11 cellular contexts compared by ENCODE assay signal in genomic region chr1:152247316-152247715, GRCh38. TPM values are rescaled to one million over a fixed set of nuclear protein-coding genes. Genes with fewer than 3 reads are reported as not detected.
"Had no signal": no experiment of that assay in that cellular context is flagged by ENCODE, and none has a peak within 500 bp of the region (broad histone marks: within the 10 kb centered on the region; RNA-seq: fewer than 3 reads in every experiment).

No MANE protein-coding gene starts in this region.

- DNase-seq: GM23248, GOT3, H7, H9, HCEC 1CT, HFFc6 had no signal

- H3K4me1 ChIP-seq: HAP-1 had no signal

- H3K4me3 Mint-ChIP-seq: GM23338, H9, HFFc6 had no signal

- H3K4me2 ChIP-seq: GM23338 had no signal

- H3K9me3 Mint-ChIP-seq: HFFc6 had no signal

- H3K4me1 Mint-ChIP-seq: GM23338, H9 had no signal

- FAIRE-seq: H1, H54 had no signal

- H3K9me3 ChIP-seq: HAP-1 had no signal

- H3K4me3 ChIP-seq: GM23248, GM23338, HAP-1 had no signal

- H3K27ac Mint-ChIP-seq: GM23338, H9, HFFc6 had no signal

- H3K9ac ChIP-seq: GM23248 had no signal

- H3K36me3 ChIP-seq: HAP-1 had no signal

- H3K27ac ChIP-seq: GM23248 had no signal

- H2AFZ ChIP-seq: GM23248, GM23338 had no signal

RNA-seq across cellular contexts. Expression of gene HRNR, which starts 23.3 kb away (rescaled TPM):
- total RNA-seq: GM23248, GM23338, H1, H4, H7, H9, HFFc6 had no signal
- polyA plus RNA-seq: GM23338, H1 had no signal
